Comparison of ENCODE assay signal across 25 cellular contexts in the genomic region with DNA sequence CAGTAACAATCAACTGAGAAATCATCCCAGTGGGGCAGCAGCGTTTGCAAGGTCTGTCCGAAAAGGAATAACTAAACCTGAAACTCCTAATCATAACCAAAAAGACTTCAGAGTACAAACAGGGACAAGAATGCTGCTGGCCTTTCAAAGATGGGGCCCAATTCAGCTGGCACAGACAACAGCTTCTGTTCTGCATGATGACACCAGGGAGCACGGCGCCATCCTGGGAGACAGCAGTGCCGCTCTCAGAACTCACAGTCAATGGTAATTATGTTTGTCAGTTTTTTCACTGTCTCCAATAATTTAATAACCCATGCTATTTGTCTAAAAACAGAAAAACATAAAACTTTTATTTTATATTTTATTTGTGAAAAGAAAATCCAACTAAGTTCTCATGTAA.
DNase-seq lines count a peak whose midpoint lies in the region; ATAC-seq and TF ChIP-seq lines count a peak whose summit lies in the region.
"Had no signal": no experiment of that assay in that cellular context is flagged by ENCODE, and none has a peak within 500 bp of the region (broad histone marks: within the 10 kb centered on the region; RNA-seq: fewer than 3 reads in every experiment).

No MANE protein-coding gene starts in this region.

- no peaks in the 10 kb centered on the region for H3K4me1 ChIP-seq in naive thymus-derived CD4-positive, alpha-beta T cell (ENCODE audit: control insufficient read depth in 2 of 2, insufficient read depth in 2 of 2, low read length in 2 of 2)
- H3K4me1 ChIP-seq in right cardiac atrium (ENCODE audit: control insufficient read depth, insufficient read depth, low read length) = peaks cover 6% of the 10 kb centered on the region
- no peaks in the 10 kb centered on the region for H3K4me1 ChIP-seq in tibial artery
- H3K4me1 ChIP-seq: BE2C had no signal

- CTCF ChIA-PET in naive thymus-derived CD4-positive, alpha-beta T cell (lab: Charles Lee) = no interaction called here

- intact Hi-C loops in naive thymus-derived CD4-positive, alpha-beta T cell (cut with micrococcal nuclease) = no loop called here
- intact Hi-C loops in right cardiac atrium (cut with DNase I) = no loop called here
- intact Hi-C loops in tibial artery (cut with DNase I; ENCODE audit: low total_unique reads) = no loop called here

- WGBS in right cardiac atrium = 95% methylated on average over 5 of the region's 5 CpGs

- peaks cover 0 to 72% (median 16%) of the 10 kb centered on the region in 3 experiments for H3K36me3 ChIP-seq in naive thymus-derived CD4-positive, alpha-beta T cell (ENCODE audit: control insufficient read depth in 2 of 3, insufficient read depth in 3 of 3, low read length in 3 of 3)
- H3K36me3 ChIP-seq in tibial artery = peaks cover 30 to 57% (median 48%) of the 10 kb centered on the region in 3 donors

- peaks cover 0 to 44% (median 26%) of the 10 kb centered on the region in 5 donors for H3K36me3 Mint-ChIP-seq in naive thymus-derived CD4-positive, alpha-beta T cell

- no peaks in the 10 kb centered on the region for H3K27me3 Mint-ChIP-seq in naive thymus-derived CD4-positive, alpha-beta T cell
- H3K27me3 Mint-ChIP-seq: CD4-positive, alpha-beta memory T cell; CD4-positive, CD25-positive, alpha-beta regulatory T cell; CD8-positive, alpha-beta memory T cell had no signal

- ATAC-seq in naive thymus-derived CD4-positive, alpha-beta T cell = no peak
- ATAC-seq in right cardiac atrium = no peak
- ATAC-seq: A549 had no signal

- no peak overlapping the region for H3K4me3 ChIP-seq in naive thymus-derived CD4-positive, alpha-beta T cell (ENCODE audit: low read length)
- no peak overlapping the region for H3K4me3 ChIP-seq in right cardiac atrium (ENCODE audit: low read length)
- no peak overlapping the region for H3K4me3 ChIP-seq in tibial artery
- H3K4me3 ChIP-seq: A549, BLaER1 had no signal

- no peaks in the 10 kb centered on the region for H3K9me3 Mint-ChIP-seq in naive thymus-derived CD4-positive, alpha-beta T cell
- H3K9me3 Mint-ChIP-seq: CD14-positive monocyte; CD4-positive, alpha-beta memory T cell; CD4-positive, CD25-positive, alpha-beta regulatory T cell; CD8-positive, alpha-beta memory T cell had no signal

- DNase-seq in Ammon's horn (ENCODE audit: low spot score) = peak; percentile 37
- DNase-seq in cerebellar cortex (ENCODE audit: low spot score) = peak; percentile 59
- DNase-seq in globus pallidus (ENCODE audit: low spot score) = peak; percentile 30
- peak; percentile 49 for DNase-seq in pons (ENCODE audit: low spot score)
- DNase-seq in naive thymus-derived CD4-positive, alpha-beta T cell = no peak
- DNase-seq in NCI-H748 (lab: John Stamatoyannopoulos, UW; ENCODE audit: unreplicated experiment) = no peak
- DNase-seq in right cardiac atrium = no peak
- DNase-seq in tibial artery = no peak
- DNase-seq: AML-193; BE2C; CD4-positive, alpha-beta memory T cell; CD4-positive, CD25-positive, alpha-beta regulatory T cell; CD8-positive, alpha-beta memory T cell; COR-L47; DMS 273 treated with DMSO at 0.1 percent for 48 hours; DMS153; DMS53; DMS79; DND-41; EL; GF-D8 had no signal

- no peak overlapping the region for H3K4me3 Mint-ChIP-seq in naive thymus-derived CD4-positive, alpha-beta T cell
- H3K4me3 Mint-ChIP-seq: CD14-positive monocyte; CD4-positive, alpha-beta memory T cell; CD4-positive, CD25-positive, alpha-beta regulatory T cell; CD8-positive, alpha-beta memory T cell had no signal

- H3K4me1 Mint-ChIP-seq in naive thymus-derived CD4-positive, alpha-beta T cell = peaks cover 17 to 53% (median 36%) of the 10 kb centered on the region in 7 donors

- H3K27ac ChIP-seq in naive thymus-derived CD4-positive, alpha-beta T cell (ENCODE audit: low read depth, low read length) = no peak overlapping the region
- H3K27ac ChIP-seq in right cardiac atrium (ENCODE audit: low read length) (no peak overlapping the region), tibial artery (no peak overlapping the region)
- H3K27ac ChIP-seq: 22Rv1, A549, BLaER1 had no signal

- POLR2A ChIA-PET in naive thymus-derived CD4-positive, alpha-beta T cell (lab: Charles Lee) = no interaction called here

- H3K27ac Mint-ChIP-seq in naive thymus-derived CD4-positive, alpha-beta T cell = peak overlapping the region in 1 of 9 donors; percentile 31
- H3K27ac Mint-ChIP-seq: CD4-positive, CD25-positive, alpha-beta regulatory T cell had no signal

- TF ChIP-seq CTCF in tibial artery (IDR thresholded peaks at IDR 0.05) = no peak

- no peaks in the 10 kb centered on the region for H3K27me3 ChIP-seq in naive thymus-derived CD4-positive, alpha-beta T cell (ENCODE audit: control insufficient read depth in 2 of 2, insufficient read depth in 2 of 2, low read length in 2 of 2)
- H3K27me3 ChIP-seq in right cardiac atrium (ENCODE audit: control insufficient read depth, insufficient read depth) (no peaks in the 10 kb centered on the region), tibial artery (no peaks in the 10 kb centered on the region)
- H3K27me3 ChIP-seq: BE2C, BLaER1 had no signal

- no peaks in the 10 kb centered on the region for H3K9me3 ChIP-seq in naive thymus-derived CD4-positive, alpha-beta T cell (ENCODE audit: control insufficient read depth in 2 of 3, low read length in 3 of 3)
- no peaks in the 10 kb centered on the region for H3K9me3 ChIP-seq in right cardiac atrium (ENCODE audit: control insufficient read depth, low read length)
- no peaks in the 10 kb centered on the region for H3K9me3 ChIP-seq in tibial artery
- H3K9me3 ChIP-seq: A549, BE2C, BLaER1 had no signal

Comparison
In these comparisons a context has a peak if more than half of its experiments do, and no peak if none do; other contexts are left out.
1. DNase-seq: peak in Ammon's horn (single experiment), cerebellar cortex (single experiment), globus pallidus (single experiment) and pons (single experiment); none in naive thymus-derived CD4-positive, alpha-beta T cell (0 of 9), NCI-H748 (single experiment), right cardiac atrium (0 of 3) and tibial artery (0 of 2).